ENCODE assay signal across 13 cellular contexts in genomic region chr1:66415830-66416229, GRCh38.
"Had no signal": no experiment of that assay in that cellular context is flagged by ENCODE, and none has a peak within 500 bp of the region (broad histone marks: within the 10 kb centered on the region; RNA-seq: fewer than 3 reads in every experiment).

No MANE protein-coding gene starts in this region.

- FAIRE-seq: endothelial cell of umbilical vein, keratinocyte had no signal

- H3K27ac ChIP-seq: tibial artery, vagina had no signal

- H3K27me3 Mint-ChIP-seq: activated B cell treated with CpG ODN at 0.5 μM for 24 hours; activated CD4-positive, alpha-beta T cell treated with anti-CD3 and anti-CD28 coated beads, Interleukin-2, amount 10 ng/mL, durations not matched to agents 24 days and 14 days; activated naive CD8-positive, alpha-beta T cell treated with anti-CD3 and anti-CD28 coated beads for 36 hours; memory B cell had no signal

- ATAC-seq: activated CD8-positive, alpha-beta T cell treated with anti-CD3 and anti-CD28 coated beads, Interleukin-2, amount 10 ng/mL, durations not matched to agents 7 days and 5 days; stimulated activated effector memory CD8-positive, alpha-beta T cell treated with anti-CD3 and anti-CD28 coated beads, Interleukin-12 subunit alpha, Interleukin-12 subunit beta, amount 100 ng/mL, for 72 hours had no signal

- H3K27me3 ChIP-seq: tibial artery, vagina had no signal

- H3K9me3 ChIP-seq: vagina had no signal

- DNase-seq: activated B cell treated with CpG ODN at 0.5 μM for 24 hours; activated CD4-positive, alpha-beta T cell treated with anti-CD3 and anti-CD28 coated beads, Interleukin-2, amount 10 ng/mL, durations not matched to agents 24 days and 14 days; activated CD8-positive, alpha-beta T cell treated with anti-CD3 and anti-CD28 coated beads, Interleukin-2, amount 10 ng/mL, durations not matched to agents 7 days and 5 days; activated naive CD8-positive, alpha-beta T cell treated with anti-CD3 and anti-CD28 coated beads for 36 hours; effector CD8-positive, alpha-beta T cell; hippocampal formation; natural killer cell; tibial artery had no signal

- H3K4me1 ChIP-seq: tibial artery, vagina had no signal

- H3K36me3 ChIP-seq: tibial artery, vagina had no signal

- H3K27ac Mint-ChIP-seq: activated CD4-positive, alpha-beta T cell treated with anti-CD3 and anti-CD28 coated beads, Interleukin-2, amount 10 ng/mL, durations not matched to agents 24 days and 14 days; activated CD8-positive, alpha-beta T cell treated with anti-CD3 and anti-CD28 coated beads, Interleukin-2, amount 10 ng/mL, durations not matched to agents 7 days and 5 days; activated naive CD8-positive, alpha-beta T cell treated with anti-CD3 and anti-CD28 coated beads for 36 hours; memory B cell; natural killer cell; stimulated activated effector memory CD8-positive, alpha-beta T cell treated with anti-CD3 and anti-CD28 coated beads, Interleukin-12 subunit alpha, Interleukin-12 subunit beta, amount 100 ng/mL, for 72 hours had no signal

- H3K4me3 ChIP-seq: tibial artery, vagina had no signal

- H3K4me3 Mint-ChIP-seq: activated B cell treated with CpG ODN at 0.5 μM for 24 hours; activated CD4-positive, alpha-beta T cell treated with anti-CD3 and anti-CD28 coated beads, Interleukin-2, amount 10 ng/mL, durations not matched to agents 24 days and 14 days; activated CD8-positive, alpha-beta T cell treated with anti-CD3 and anti-CD28 coated beads, Interleukin-2, amount 10 ng/mL, durations not matched to agents 7 days and 5 days; activated naive CD8-positive, alpha-beta T cell treated with anti-CD3 and anti-CD28 coated beads for 36 hours; memory B cell; natural killer cell; stimulated activated effector memory CD8-positive, alpha-beta T cell treated with anti-CD3 and anti-CD28 coated beads, Interleukin-12 subunit alpha, Interleukin-12 subunit beta, amount 100 ng/mL, for 72 hours had no signal
